Comparison of ENCODE assay signal across 34 cellular contexts in the genomic region with DNA sequence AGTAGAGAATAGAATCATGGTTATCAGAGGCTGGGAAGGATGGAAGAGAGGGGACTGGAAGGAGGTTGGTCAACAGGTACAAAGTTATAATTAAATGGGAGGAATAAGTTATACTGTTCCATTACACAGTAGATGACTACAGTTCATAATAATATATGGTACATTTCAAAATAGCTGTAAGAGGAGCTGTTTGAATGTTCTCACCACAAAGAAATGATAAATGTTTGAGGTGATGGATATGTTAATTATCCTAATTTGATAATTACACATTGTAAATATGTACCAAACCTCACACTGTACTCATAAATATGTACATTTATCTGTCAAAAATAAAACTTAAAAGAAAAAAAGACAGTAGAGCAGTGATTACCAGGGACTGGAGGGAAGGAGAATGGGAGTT. TPM values are rescaled to one million over a fixed set of nuclear protein-coding genes. Genes with fewer than 3 reads are reported as not detected.
"Had no signal": no experiment of that assay in that cellular context is flagged by ENCODE, and none has a peak within 500 bp of the region (broad histone marks: within the 10 kb centered on the region; RNA-seq: fewer than 3 reads in every experiment).

No MANE protein-coding gene starts in this region.

- H3K4me3 ChIP-seq: ascending aorta, cardiac muscle cell, colonic mucosa had no signal

- H3K27ac Mint-ChIP-seq: activated B cell treated with CpG ODN at 0.5 μM for 24 hours; activated CD4-positive, alpha-beta memory T cell treated with anti-CD3 and anti-CD28 coated beads for 36 hours; activated CD4-positive, alpha-beta T cell treated with anti-CD3 and anti-CD28 coated beads, Interleukin-2, amount 10 ng/mL, durations not matched to agents 24 days and 14 days; activated CD8-positive, alpha-beta T cell treated with anti-CD3 and anti-CD28 coated beads for 36 hours; activated naive CD4-positive, alpha-beta T cell treated with anti-CD3 and anti-CD28 coated beads, Interleukin-2, amount 10 ng/mL, durations not matched to agents 7 days and 5 days; activated naive CD8-positive, alpha-beta T cell; activated naive CD8-positive, alpha-beta T cell treated with anti-CD3 and anti-CD28 coated beads, Interleukin-2, amount 10 ng/mL, durations not matched to agents 7 days and 5 days; activated naive CD8-positive, alpha-beta T cell treated with anti-CD3 and anti-CD28 coated beads, Interleukin-2, amount 50 U/mL, for 24 hours; activated T-helper 1 cell treated with anti-CD3 and anti-CD28 coated beads, Interleukin-12 subunit alpha, Interleukin-12 subunit beta, Interleukin-2, Interleukin-4 antibody, amounts not matched to agents 30 ng/mL and 10 ng/mL and 1 ng/mL, durations not matched to agents 14 hours and 24 hours and 36 hours; activated T-helper 2 cell treated with anti-CD3 and anti-CD28 coated beads, Interferon-gamma antibody, Interleukin-2, Interleukin-4, amounts not matched to agents 10 μg/mL and 5 μg/mL and 100 μg/mL, durations not matched to agents 14 hours and 24 hours and 36 hours; brain; T-helper 1 cell treated with Interleukin-12 subunit alpha and Interleukin-12 subunit beta and Interleukin-4 antibody, amounts not matched to agents 30 μg/mL and 1 μg/mL, for 36 hours had no signal

- ATAC-seq: activated CD8-positive, alpha-beta T cell treated with anti-CD3 and anti-CD28 coated beads for 36 hours; activated naive CD8-positive, alpha-beta T cell treated with anti-CD3 and anti-CD28 coated beads, Interleukin-2, amount 50 U/mL, for 24 hours had no signal

- DNase-seq: activated B cell treated with CpG ODN at 0.5 μM for 24 hours; activated CD4-positive, alpha-beta memory T cell treated with anti-CD3 and anti-CD28 coated beads for 36 hours; activated CD4-positive, alpha-beta T cell treated with anti-CD3 and anti-CD28 coated beads for 4 hours; activated CD4-positive, alpha-beta T cell treated with anti-CD3 and anti-CD28 coated beads, Interleukin-2, amount 10 ng/mL, durations not matched to agents 24 days and 14 days; activated CD4-positive, alpha-beta T cell treated with anti-CD3 and anti-CD28 coated beads, Interleukin-2, amount 50 U/mL, for 1 hour; activated CD4-positive, alpha-beta T cell treated with anti-CD3 and anti-CD28 coated beads, Interleukin-2, amount 50 U/mL, for 4 hours; activated CD4-positive, CD25-positive, alpha-beta regulatory T cell treated with anti-CD3 and anti-CD28 coated beads, Interleukin-2, amount 50 U/mL, for 72 hours; activated CD8-positive, alpha-beta memory T cell treated with anti-CD3 and anti-CD28 coated beads, Interleukin-2, amount 50 U/mL, for 4 hours; activated CD8-positive, alpha-beta T cell treated with anti-CD3 and anti-CD28 coated beads for 36 hours; activated effector memory CD4-positive, alpha-beta T cell treated with Interleukin-2 at 50 U/mL for 16 hours; activated gamma-delta T cell; activated naive CD4-positive, alpha-beta T cell treated with anti-CD3 and anti-CD28 coated beads, Interleukin-2, amount 10 ng/mL, durations not matched to agents 7 days and 5 days; activated naive CD4-positive, alpha-beta T cell treated with Interleukin-2 at 50 U/mL for 16 hours; activated naive CD8-positive, alpha-beta T cell treated with anti-CD3 and anti-CD28 coated beads, Interleukin-2, amount 10 ng/mL, durations not matched to agents 7 days and 5 days; activated naive CD8-positive, alpha-beta T cell treated with anti-CD3 and anti-CD28 coated beads, Interleukin-2, amount 50 U/mL, for 24 hours; activated T-cell treated with anti-CD3 and anti-CD28 coated beads for 4 hours; activated T-cell treated with anti-CD3 and anti-CD28 coated beads, Interleukin-2, amount 50 U/mL, for 24 hours; activated T-cell treated with anti-CD3 and anti-CD28 coated beads, Interleukin-2, amount 50 U/mL, for 48 hours; amygdala; anterior cingulate cortex; caudate nucleus; cerebellar nuclear complex; colonic mucosa; T-helper 1 cell had no signal

- H3K4me1 ChIP-seq: ascending aorta, colonic mucosa had no signal

- H3K9me3 Mint-ChIP-seq: activated B cell treated with CpG ODN at 0.5 μM for 24 hours; activated CD4-positive, alpha-beta memory T cell treated with anti-CD3 and anti-CD28 coated beads for 36 hours; activated naive CD4-positive, alpha-beta T cell treated with anti-CD3 and anti-CD28 coated beads, Interleukin-2, amount 10 ng/mL, durations not matched to agents 7 days and 5 days; activated naive CD8-positive, alpha-beta T cell treated with anti-CD3 and anti-CD28 coated beads, Interleukin-2, amount 10 ng/mL, durations not matched to agents 7 days and 5 days; activated naive CD8-positive, alpha-beta T cell treated with anti-CD3 and anti-CD28 coated beads, Interleukin-2, amount 50 U/mL, for 24 hours; activated T-cell treated with anti-CD3 and anti-CD28 coated beads, Interleukin-2, amount 50 U/mL, for 24 hours; activated T-helper 2 cell treated with anti-CD3 and anti-CD28 coated beads, Interferon-gamma antibody, Interleukin-2, Interleukin-4, amounts not matched to agents 10 μg/mL and 5 μg/mL and 100 μg/mL, durations not matched to agents 14 hours and 24 hours and 36 hours; brain; central memory CD8-positive, alpha-beta T cell had no signal

- H3K27ac ChIP-seq: ascending aorta, colonic mucosa, VCaP had no signal

- H3K27me3 Mint-ChIP-seq: activated B cell treated with CpG ODN at 0.5 μM for 24 hours; activated CD4-positive, alpha-beta memory T cell treated with anti-CD3 and anti-CD28 coated beads for 36 hours; activated CD4-positive, alpha-beta T cell treated with anti-CD3 and anti-CD28 coated beads, Interleukin-2, amount 10 ng/mL, durations not matched to agents 24 days and 14 days; activated CD8-positive, alpha-beta T cell treated with anti-CD3 and anti-CD28 coated beads for 36 hours; activated naive CD4-positive, alpha-beta T cell treated with anti-CD3 and anti-CD28 coated beads, Interleukin-2, amount 10 ng/mL, durations not matched to agents 7 days and 5 days; activated naive CD4-positive, alpha-beta T cell treated with anti-CD3 and anti-CD28 coated beads, Interleukin-2, amount 50 U/mL, for 24 hours; activated naive CD8-positive, alpha-beta T cell; activated naive CD8-positive, alpha-beta T cell treated with anti-CD3 and anti-CD28 coated beads, Interleukin-2, amount 10 ng/mL, durations not matched to agents 7 days and 5 days; activated naive CD8-positive, alpha-beta T cell treated with anti-CD3 and anti-CD28 coated beads, Interleukin-2, amount 50 U/mL, for 24 hours; activated T-cell treated with anti-CD3 and anti-CD28 coated beads, Interleukin-2, amount 50 U/mL, for 24 hours; brain; central memory CD8-positive, alpha-beta T cell had no signal

- H3K9me3 ChIP-seq: ascending aorta, colonic mucosa had no signal

- H3K36me3 ChIP-seq: colonic mucosa had no signal

- H3K4me3 Mint-ChIP-seq: activated B cell treated with CpG ODN at 0.5 μM for 24 hours; activated CD4-positive, alpha-beta memory T cell treated with anti-CD3 and anti-CD28 coated beads for 36 hours; activated CD4-positive, alpha-beta T cell treated with anti-CD3 and anti-CD28 coated beads, Interleukin-2, amount 10 ng/mL, durations not matched to agents 24 days and 14 days; activated CD8-positive, alpha-beta T cell treated with anti-CD3 and anti-CD28 coated beads for 36 hours; activated naive CD4-positive, alpha-beta T cell treated with anti-CD3 and anti-CD28 coated beads, Interleukin-2, amount 10 ng/mL, durations not matched to agents 7 days and 5 days; activated naive CD4-positive, alpha-beta T cell treated with anti-CD3 and anti-CD28 coated beads, Interleukin-2, amount 50 U/mL, for 24 hours; activated naive CD8-positive, alpha-beta T cell; activated naive CD8-positive, alpha-beta T cell treated with anti-CD3 and anti-CD28 coated beads, Interleukin-2, amount 10 ng/mL, durations not matched to agents 7 days and 5 days; activated naive CD8-positive, alpha-beta T cell treated with anti-CD3 and anti-CD28 coated beads, Interleukin-2, amount 50 U/mL, for 24 hours; activated T-cell treated with anti-CD3 and anti-CD28 coated beads, Interleukin-2, amount 50 U/mL, for 24 hours; activated T-helper 1 cell treated with anti-CD3 and anti-CD28 coated beads, Interleukin-12 subunit alpha, Interleukin-12 subunit beta, Interleukin-2, Interleukin-4 antibody, amounts not matched to agents 30 ng/mL and 10 ng/mL and 1 ng/mL, durations not matched to agents 14 hours and 24 hours and 36 hours; brain; central memory CD8-positive, alpha-beta T cell; T-helper 1 cell treated with Interleukin-12 subunit alpha and Interleukin-12 subunit beta and Interleukin-4 antibody, amounts not matched to agents 30 μg/mL and 1 μg/mL, for 36 hours had no signal

- H3K4me1 Mint-ChIP-seq: activated B cell treated with CpG ODN at 0.5 μM for 24 hours; activated CD4-positive, alpha-beta T cell treated with anti-CD3 and anti-CD28 coated beads, Interleukin-2, amount 10 ng/mL, durations not matched to agents 24 days and 14 days; activated naive CD4-positive, alpha-beta T cell treated with anti-CD3 and anti-CD28 coated beads, Interleukin-2, amount 10 ng/mL, durations not matched to agents 7 days and 5 days; activated naive CD4-positive, alpha-beta T cell treated with anti-CD3 and anti-CD28 coated beads, Interleukin-2, amount 50 U/mL, for 24 hours; activated naive CD8-positive, alpha-beta T cell treated with anti-CD3 and anti-CD28 coated beads, Interleukin-2, amount 10 ng/mL, durations not matched to agents 7 days and 5 days; activated naive CD8-positive, alpha-beta T cell treated with anti-CD3 and anti-CD28 coated beads, Interleukin-2, amount 50 U/mL, for 24 hours; central memory CD8-positive, alpha-beta T cell had no signal

RNA-seq across cellular contexts. Expression of a gene that starts 12.9 kb away (rescaled TPM):
- total RNA-seq: ascending aorta, cardiac muscle cell, colonic mucosa had no signal
